11 cellular contexts compared by ENCODE assay signal in the genomic region with DNA sequence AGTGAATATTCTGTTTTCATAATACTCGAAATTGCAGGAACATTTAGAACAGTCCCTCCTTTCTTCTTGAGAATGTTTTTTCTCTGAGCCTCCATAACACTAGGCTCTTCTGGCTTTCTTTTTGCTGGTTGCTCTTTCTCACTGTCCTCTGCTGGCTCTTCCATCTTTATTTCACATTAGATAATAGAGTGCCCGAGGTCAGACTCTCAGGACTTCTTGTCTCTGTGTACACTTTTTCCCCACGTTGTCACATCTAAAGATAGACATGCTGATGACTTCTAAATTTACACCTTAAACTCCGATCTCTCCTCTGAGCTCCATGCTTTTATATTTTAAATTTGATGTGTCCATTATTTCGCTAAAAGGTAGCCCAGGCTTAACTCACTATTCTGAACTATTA. TPM values are rescaled to one million over a fixed set of nuclear protein-coding genes. Genes with fewer than 3 reads are reported as not detected.
"Had no signal": no experiment of that assay in that cellular context is flagged by ENCODE, and none has a peak within 500 bp of the region (broad histone marks: within the 10 kb centered on the region; RNA-seq: fewer than 3 reads in every experiment).

No MANE protein-coding gene starts in this region.

- H3K27me3 ChIP-seq: spleen, upper lobe of left lung had no signal

- H3K36me3 Mint-ChIP-seq: mesothelial cell of epicardium, naive B cell had no signal

- DNase-seq: activated CD8-positive, alpha-beta memory T cell treated with anti-CD3 and anti-CD28 coated beads, Interleukin-2, amount 50 U/mL, for 48 hours; activated effector memory CD4-positive, alpha-beta T cell treated with anti-CD3 and anti-CD28 coated beads, Interleukin-2, amount 50 U/mL, for 16 hours; lower lobe of right lung; naive B cell; nucleus accumbens; spleen; stimulated activated naive CD4-positive, alpha-beta T cell; upper lobe of left lung had no signal

- H3K4me3 ChIP-seq: lower lobe of right lung, spleen, upper lobe of left lung had no signal

- H3K4me3 Mint-ChIP-seq: mesothelial cell of epicardium, naive B cell had no signal

- H3K9me3 ChIP-seq: lower lobe of right lung, spleen, upper lobe of left lung had no signal

- H3K27ac Mint-ChIP-seq: mesothelial cell of epicardium had no signal

- H3K27ac ChIP-seq: lower lobe of right lung, spleen, upper lobe of left lung had no signal

- ATAC-seq: esophagus mucosa, lower lobe of right lung, sciatic nerve had no signal

- H3K27me3 Mint-ChIP-seq: naive B cell had no signal

- H3K4me1 ChIP-seq: lower lobe of right lung had no signal

- H3K9me3 Mint-ChIP-seq: mesothelial cell of epicardium, naive B cell had no signal

RNA-seq across cellular contexts. Expression of a gene that starts 15.4 kb away (rescaled TPM):
- total RNA-seq: esophagus mucosa had no signal
